In genomic region chr10:75619636-75620035, GRCh38 we compare ENCODE assay signal across 19 cellular contexts.
"Had no signal": no experiment of that assay in that cellular context is flagged by ENCODE, and none has a peak within 500 bp of the region (broad histone marks: within the 10 kb centered on the region; RNA-seq: fewer than 3 reads in every experiment).

No MANE protein-coding gene starts in this region.

- FAIRE-seq: islet of Langerhans had no signal

- DNase-seq: cortex of kidney; dorsolateral prefrontal cortex; effector CD8-positive, alpha-beta T cell; foreskin melanocyte; heart left ventricle; hypothalamus; kidney glomerular epithelial cell; lower lobe of right lung; natural killer cell; nucleus accumbens; ovary; spleen; stimulated activated CD4-positive, alpha-beta T cell treated with anti-CD3 and anti-CD28 coated beads, Interleukin-15, amount 100 ng/mL, for 24 hours; stimulated activated CD4-positive, alpha-beta T cell treated with anti-CD3 and anti-CD28 coated beads, Interleukin-1b, Interleukin-23, amount 100 ng/mL, for 48 hours; stimulated activated CD4-positive, alpha-beta T cell treated with anti-CD3 and anti-CD28 coated beads, Interleukin-4, amount 100 ng/mL, for 24 hours; tibial artery had no signal

- H3K27me3 ChIP-seq: heart left ventricle, ovary, spleen, tibial artery had no signal

- ATAC-seq: heart left ventricle, natural killer cell, sciatic nerve had no signal

- H3K36me3 ChIP-seq: heart left ventricle, lower lobe of right lung, ovary, prostate gland, spleen, tibial artery had no signal

- H3K4me3 ChIP-seq: dorsolateral prefrontal cortex, heart left ventricle, lower lobe of right lung, ovary, prostate gland, spleen, tibial artery had no signal

- H3K4me1 ChIP-seq: prostate gland had no signal

- H3K9me3 ChIP-seq: heart left ventricle, lower lobe of right lung, ovary, prostate gland, spleen, tibial artery had no signal

- H3K27ac ChIP-seq: dorsolateral prefrontal cortex, heart left ventricle, lower lobe of right lung, ovary, prostate gland, spleen, tibial artery had no signal
